30 cellular contexts compared by ENCODE assay signal in genomic region chr10:50932113-50932512, GRCh38. TPM values are rescaled to one million over a fixed set of nuclear protein-coding genes. Genes with fewer than 3 reads are reported as not detected.
"Had no signal": no experiment of that assay in that cellular context is flagged by ENCODE, and none has a peak within 500 bp of the region (broad histone marks: within the 10 kb centered on the region; RNA-seq: fewer than 3 reads in every experiment).

No MANE protein-coding gene starts in this region.

- H3K36me3 Mint-ChIP-seq: activated naive CD4-positive, alpha-beta T cell treated with anti-CD3 and anti-CD28 coated beads, Interleukin-2, amount 50 U/mL, for 72 hours; stimulated activated memory B cell treated with anti-CD40 and anti-IgM and Interleukin-4, amounts not matched to agents 10 μg/mL and 1 μg/mL and 100 μg/mL, for 72 hours; type B pancreatic cell had no signal

- H3K27ac ChIP-seq: adrenal gland, ascending aorta, coronary artery, esophagus muscularis mucosa, left ventricle myocardium inferior, neutrophil, ovary, skin epidermis, testis had no signal

- H3K36me3 ChIP-seq: adrenal gland, ascending aorta, esophagus muscularis mucosa, left ventricle myocardium inferior, neutrophil, ovary had no signal

- H3K9me3 ChIP-seq: adrenal gland, ascending aorta, esophagus muscularis mucosa, left ventricle myocardium inferior, neutrophil, ovary, testis had no signal

- ATAC-seq: activated naive CD4-positive, alpha-beta T cell treated with anti-CD3 and anti-CD28 coated beads, Interleukin-2, amount 50 U/mL, for 72 hours; activated T-helper 17 cell treated with anti-CD3 and anti-CD28 coated beads, Interleukin-2, amount 50 U/mL, for 72 hours; right cardiac atrium; stimulated activated memory B cell treated with anti-CD40 and anti-IgM and Interleukin-4, amounts not matched to agents 10 μg/mL and 1 μg/mL and 100 μg/mL, for 72 hours had no signal

- DNase-seq: activated CD4-positive, alpha-beta T cell treated with anti-CD3 and anti-CD28 coated beads for 1 hour; activated CD4-positive, alpha-beta T cell treated with anti-CD3 and anti-CD28 coated beads, Interleukin-2, amount 50 U/mL, for 1 hour; activated T-cell treated with anti-CD3 and anti-CD28 coated beads, Interleukin-2, amount 50 U/mL, for 1 hour; adrenal gland; cerebellar nuclear complex; glutamatergic neuron; hippocampal formation; kidney glomerular epithelial cell; left ventricle myocardium inferior; ovary; right cardiac atrium; stimulated activated CD4-positive, alpha-beta T cell treated with anti-CD3 and anti-CD28 coated beads, Interleukin-15, amount 100 ng/mL, for 24 hours; T-helper 9 cell; testis had no signal

- H3K27me3 ChIP-seq: adrenal gland, ascending aorta, esophagus muscularis mucosa, neutrophil, ovary, testis had no signal

- H3K4me1 ChIP-seq: adrenal gland, ascending aorta, esophagus muscularis mucosa, testis had no signal

- H3K27ac Mint-ChIP-seq: activated naive CD4-positive, alpha-beta T cell treated with anti-CD3 and anti-CD28 coated beads, Interleukin-2, amount 50 U/mL, for 72 hours; activated T-helper 17 cell treated with anti-CD3 and anti-CD28 coated beads, Interleukin-2, amount 50 U/mL, for 72 hours; nephron; stimulated activated memory B cell treated with anti-CD40 and anti-IgM and Interleukin-4, amounts not matched to agents 10 μg/mL and 1 μg/mL and 100 μg/mL, for 72 hours; type B pancreatic cell had no signal

- H3K9me3 Mint-ChIP-seq: activated T-helper 17 cell treated with anti-CD3 and anti-CD28 coated beads, Interleukin-2, amount 50 U/mL, for 72 hours; nephron; type B pancreatic cell had no signal

- H3K4me1 Mint-ChIP-seq: activated T-helper 17 cell treated with anti-CD3 and anti-CD28 coated beads, Interleukin-2, amount 50 U/mL, for 72 hours; nephron; stimulated activated memory B cell treated with anti-CD40 and anti-IgM and Interleukin-4, amounts not matched to agents 10 μg/mL and 1 μg/mL and 100 μg/mL, for 72 hours had no signal

- H3K4me3 Mint-ChIP-seq: activated T-helper 17 cell treated with anti-CD3 and anti-CD28 coated beads, Interleukin-2, amount 50 U/mL, for 72 hours; nephron; stimulated activated memory B cell treated with anti-CD40 and anti-IgM and Interleukin-4, amounts not matched to agents 10 μg/mL and 1 μg/mL and 100 μg/mL, for 72 hours; type B pancreatic cell had no signal

- H3K4me3 ChIP-seq: adrenal gland, ascending aorta, coronary artery, esophagus muscularis mucosa, left ventricle myocardium inferior, ovary, skin epidermis, testis had no signal

- FAIRE-seq: bronchial epithelial cell, frontal cortex had no signal

RNA-seq across cellular contexts. Expression of gene A1CF, which starts 46.7 kb away (rescaled TPM):
- total RNA-seq: activated naive CD4-positive, alpha-beta T cell treated with anti-CD3 and anti-CD28 coated beads, Interleukin-2, amount 50 U/mL, for 72 hours; activated T-helper 17 cell treated with anti-CD3 and anti-CD28 coated beads, Interleukin-2, amount 50 U/mL, for 72 hours; ascending aorta; bronchial epithelial cell; esophagus muscularis mucosa; frontal cortex; left ventricle myocardium inferior; lung microvascular endothelial cell; myocyte; pulmonary artery endothelial cell; T-helper 1 cell treated with Interleukin-12 subunit alpha and Interleukin-12 subunit beta and Interleukin-4 antibody, amounts not matched to agents 30 ng/mL and 1 ng/mL, for 36 hours; testis had no signal
- polyA plus RNA-seq: ovary, right cardiac atrium had no signal
